In the genomic region with DNA sequence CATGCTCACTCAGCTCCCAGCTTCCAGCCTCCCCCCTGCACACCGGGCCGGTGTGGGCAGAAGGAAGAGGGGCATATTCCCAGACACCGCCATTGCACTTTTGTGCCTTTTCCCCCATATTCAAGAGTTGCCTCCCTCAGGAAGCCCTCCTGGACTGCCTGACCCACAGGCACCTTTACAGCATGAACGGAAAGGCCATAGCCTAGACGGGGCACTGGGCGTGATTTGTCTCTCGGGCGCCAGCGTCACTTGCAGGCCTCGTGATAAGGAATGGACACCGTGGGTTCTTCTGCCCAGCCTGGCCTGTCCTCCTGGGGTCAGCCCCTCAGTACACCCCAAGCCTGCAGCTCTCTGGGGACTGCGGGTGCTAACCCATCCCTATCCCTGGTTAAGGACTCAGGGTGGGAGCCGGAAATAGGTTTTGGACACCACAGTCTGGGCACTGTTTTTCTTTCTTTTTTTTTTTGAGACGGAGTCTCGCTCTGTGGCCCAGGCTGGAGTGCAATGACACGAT, we compare ENCODE assay signal across 6 cellular contexts. TPM values are rescaled to one million over a fixed set of nuclear protein-coding genes. Genes with fewer than 3 reads are reported as not detected.
DNase-seq lines count a peak whose midpoint lies in the region; ATAC-seq and TF ChIP-seq lines count a peak whose summit lies in the region.

No MANE protein-coding gene starts in this region.

- no peaks in the 10 kb centered on the region for H3K9me3 ChIP-seq in SU-DHL-6 (ENCODE audit: insufficient read depth, low read length)

- H3K27me3 ChIP-seq in SU-DHL-6 (ENCODE audit: low read length) (no peaks in the 10 kb centered on the region), kidney epithelial cell (ENCODE audit: control insufficient read depth, insufficient read depth, low read length) (no peaks in the 10 kb centered on the region)

- H3K4me3 ChIP-seq in AG09309 (ENCODE audit: control insufficient read depth, low read depth, low read length) (peak overlapping the region; percentile 97), SU-DHL-6 (ENCODE audit: insufficient read depth, low read length, poor library complexity, severe bottlenecking) (peak overlapping the region; percentile 67), kidney epithelial cell (ENCODE audit: low read depth, low read length) (peak overlapping the region; percentile 38)

- no peak for ATAC-seq in GM21423 (IDR thresholded peaks at IDR 0.05; ENCODE audit: unreplicated experiment)

- H3K36me3 ChIP-seq in SU-DHL-6 (ENCODE audit: low read length) = peaks cover 4% of the 10 kb centered on the region; the same call in 1 of the 2 replicates
- peaks cover 3% of the 10 kb centered on the region for H3K36me3 ChIP-seq in kidney epithelial cell (ENCODE audit: control insufficient read depth, insufficient read depth, low read length)

- H3F3A ChIP-seq in SU-DHL-6 (ENCODE audit: insufficient read depth) = peaks cover 57% of the 10 kb centered on the region

- DNase-seq in AG09309 (ENCODE audit: low read depth) = no peak
- no peak for DNase-seq in kidney epithelial cell (ENCODE audit: low read depth)
- DNase-seq in OCI-M2 (lab: John Stamatoyannopoulos, UW; ENCODE audit: unreplicated experiment) = no peak
- no peak for DNase-seq in NCI-H524 (lab: John Stamatoyannopoulos, UW)

- H3K9ac ChIP-seq in SU-DHL-6 (ENCODE audit: low read length) = peak overlapping the region; percentile 99

- no peaks in the 10 kb centered on the region for H3K9me2 ChIP-seq in SU-DHL-6 (replicated peaks; ENCODE audit: insufficient read depth, low read length)

- H3K4me2 ChIP-seq in SU-DHL-6 (ENCODE audit: low read depth, low read length, poor library complexity, severe bottlenecking) = peak overlapping the region; percentile 94

- peak overlapping the region; percentile 93 for H3K27ac ChIP-seq in SU-DHL-6 (ENCODE audit: low read depth, low read length)

- H4K20me1 ChIP-seq in SU-DHL-6 (ENCODE audit: low read depth, low read length) = no peaks in the 10 kb centered on the region; the same call in 1 of the 2 replicates

- TF ChIP-seq CTCF in AG09309 (IDR thresholded peaks at IDR 0.05; ENCODE audit: control insufficient read depth, insufficient read depth, low read depth, low read length, missing control alignments) (no peak), SU-DHL-6 (IDR thresholded peaks at IDR 0.05; ENCODE audit: insufficient read depth, low read length, poor library complexity, severe bottlenecking) (no peak), kidney epithelial cell (IDR thresholded peaks at IDR 0.05; ENCODE audit: insufficient read depth, low read length, poor library complexity, severe bottlenecking) (no peak)

- H2AFZ ChIP-seq in SU-DHL-6 (ENCODE audit: low read depth, low read length, severe bottlenecking) = no peak overlapping the region

- H3K79me2 ChIP-seq in SU-DHL-6 (ENCODE audit: insufficient read depth, low read length) = peaks cover 40% of the 10 kb centered on the region

RNA-seq across cellular contexts. Expression of a gene that starts 0.9 kb away (rescaled TPM):
- total RNA-seq in kidney epithelial cell = 77.8 and 84.6 TPM in 2 replicates

RNA-seq across cellular contexts. Expression of a gene that starts 13.5 kb away (rescaled TPM):
- 118 and 130 TPM in 2 replicates for total RNA-seq in kidney epithelial cell

RNA-seq across cellular contexts. Expression of a gene that starts 38.1 kb away (rescaled TPM):
- total RNA-seq in kidney epithelial cell = 90.9 and 112 TPM in 2 replicates

RNA-seq across cellular contexts. Expression of a gene that starts 46.2 kb away (rescaled TPM):
- 123 and 199 TPM in 2 replicates for total RNA-seq in kidney epithelial cell

Comparison
In these comparisons a context has a peak if more than half of its experiments do, and no peak if none do; other contexts are left out.
1. H3K4me3 ChIP-seq: peak in every context shown above with its lines; median percentile 97 in AG09309; 67 in SU-DHL-6; 38 in kidney epithelial cell.